Comparison of ENCODE assay signal across 8 cellular contexts in genomic region chr4:98939892-98940298, GRCh38. TPM values are rescaled to one million over a fixed set of nuclear protein-coding genes. Genes with fewer than 3 reads are reported as not detected.
DNase-seq lines count a peak whose midpoint lies in the region; ATAC-seq and TF ChIP-seq lines count a peak whose summit lies in the region.

No MANE protein-coding gene starts in this region.

- no peak overlapping the region for H4K8ac ChIP-seq in mesendoderm (ENCODE audit: low read depth, low read length)

- H3K9me3 Mint-ChIP-seq in activated CD4-positive, alpha-beta T cell treated with anti-CD3 and anti-CD28 coated beads for 36 hours (ENCODE audit: low read depth) = no peaks in the 10 kb centered on the region

- H3K4me3 ChIP-seq in OCI-LY3 (ENCODE audit: low read length) (no peak overlapping the region), mesendoderm (ENCODE audit: low read length) (no peak overlapping the region)

- H3K4me2 ChIP-seq in OCI-LY3 (ENCODE audit: low read length) (peak overlapping the region; percentile 41), mesendoderm (ENCODE audit: low read length) (no peak overlapping the region)

- H3K4me1 ChIP-seq in OCI-LY3 (ENCODE audit: low read length) = peaks cover 21% of the 10 kb centered on the region
- H3K4me1 ChIP-seq in mesendoderm (ENCODE audit: control insufficient read depth, low read depth, low read length) = no peaks in the 10 kb centered on the region

- no peak overlapping the region for H3K23ac ChIP-seq in mesendoderm (ENCODE audit: low read length)

- H3K9me3 ChIP-seq in OCI-LY3 (ENCODE audit: insufficient read depth, low read length) = no peaks in the 10 kb centered on the region

- no peaks in the 10 kb centered on the region for H3K27me3 Mint-ChIP-seq in activated CD4-positive, alpha-beta T cell treated with anti-CD3 and anti-CD28 coated beads for 36 hours

- H4K20me1 ChIP-seq in OCI-LY3 (ENCODE audit: insufficient read depth, low read length) = no peaks in the 10 kb centered on the region

- H3K36me3 ChIP-seq in OCI-LY3 (replicated peaks; ENCODE audit: low read depth, low read length) = no peaks in the 10 kb centered on the region
- H3K36me3 ChIP-seq in mesendoderm (ENCODE audit: control insufficient read depth, insufficient read depth, low read length) = no peaks in the 10 kb centered on the region

- no peak overlapping the region for H2BK120ac ChIP-seq in mesendoderm (ENCODE audit: low read depth, low read length)

- H3K79me1 ChIP-seq in mesendoderm (ENCODE audit: low read length) = no peaks in the 10 kb centered on the region

- H3K27ac Mint-ChIP-seq in activated CD4-positive, alpha-beta T cell treated with anti-CD3 and anti-CD28 coated beads for 36 hours = no peak overlapping the region

- H3K4me1 Mint-ChIP-seq in activated CD4-positive, alpha-beta T cell treated with anti-CD3 and anti-CD28 coated beads for 36 hours = peaks cover 24% of the 10 kb centered on the region

- H2AK5ac ChIP-seq in mesendoderm (ENCODE audit: low read length) = no peak overlapping the region

- no peak overlapping the region for H3K18ac ChIP-seq in mesendoderm (ENCODE audit: low read length)

- peak; percentile 83 for TF ChIP-seq CTCF in OCI-LY3 (IDR thresholded peaks at IDR 0.05; ENCODE audit: low read depth, low read length)

- intact Hi-C loops in activated CD4-positive, alpha-beta T cell treated with anti-CD3 and anti-CD28 coated beads for 36 hours (cut with DNase I, micrococcal nuclease) = loop anchor here in 1 of 2 experiments (5.0 kb wide), 1 partner anchor 467 kb away; no protein-coding TSS in a partner anchor

- H3K27ac ChIP-seq in OCI-LY3 (ENCODE audit: low read length) (0 out of 2 replicates have a peak overlapping the region, but pooled peaks have one; percentile 15), mesendoderm (ENCODE audit: low read depth, low read length) (no peak overlapping the region)

- H3K79me2 ChIP-seq in OCI-LY3 (ENCODE audit: low read length) (no peaks in the 10 kb centered on the region), mesendoderm (ENCODE audit: control insufficient read depth, insufficient read depth, low read length) (no peaks in the 10 kb centered on the region)

- 0 out of 2 replicates have a peak overlapping the region, but pooled peaks have one; percentile 32 for H2AFZ ChIP-seq in OCI-LY3 (ENCODE audit: low read depth, low read length)

- no peaks in the 10 kb centered on the region for H3K36me3 Mint-ChIP-seq in activated CD4-positive, alpha-beta T cell treated with anti-CD3 and anti-CD28 coated beads for 36 hours (ENCODE audit: low read depth)

- H3K56ac ChIP-seq in mesendoderm (ENCODE audit: low read length) = no peak overlapping the region

- no CpG with 5 or more reads among the region's 2 CpGs for WGBS in mesendoderm (ENCODE audit: extremely low coverage, insufficient coverage, low lambda C conversion rate)

- H2BK5ac ChIP-seq in mesendoderm (ENCODE audit: low read length) = no peak overlapping the region

- peak; percentile 31 for ATAC-seq in activated CD4-positive, alpha-beta T cell treated with anti-CD3 and anti-CD28 coated beads for 36 hours

- CTCF ChIA-PET in activated CD4-positive, alpha-beta T cell treated with anti-CD3 and anti-CD28 coated beads for 36 hours (lab: Charles Lee) = interaction anchor here (0.5 to 1.1 kb wide), 5 partner anchors 11 to 1180 kb away, joined by 3 to 4 read pairs (median 4); partner anchors contain the start of gene EIF4E
- CTCF ChIA-PET in HEK293T (lab: Yijun Ruan, JAX) = interaction anchor here (0.6 kb wide), 2 partner anchors 17 to 22 kb away, joined by 3 read pairs; no protein-coding TSS in a partner anchor

- no peaks in the 10 kb centered on the region for H3K27me3 ChIP-seq in OCI-LY3 (ENCODE audit: low read depth, low read length)
- H3K27me3 ChIP-seq in mesendoderm (ENCODE audit: insufficient read depth, low read length, poor library complexity) = no peaks in the 10 kb centered on the region

- H3K9ac ChIP-seq in OCI-LY3 (ENCODE audit: low read length) (no peak overlapping the region), mesendoderm (ENCODE audit: low read length) (no peak overlapping the region)

- no peak overlapping the region for H3K4ac ChIP-seq in mesendoderm (ENCODE audit: low read depth, low read length)

- DNase-seq in activated CD4-positive, alpha-beta T cell treated with anti-CD3 and anti-CD28 coated beads for 36 hours = no peak
- DNase-seq in activated CD4-positive, alpha-beta T cell treated with anti-CD3 and anti-CD28 coated beads, Interleukin-2, amount 50 U/mL, for 48 hours = no peak
- DNase-seq in HEK293T (ENCODE audit: extremely low spot score) (peak; percentile 54), dermis blood vessel endothelial cell (peak; percentile 79), mesendoderm (peak; percentile 83), NCI-H187 (lab: John Stamatoyannopoulos, UW) (no peak)
- no peak for DNase-seq in effector CD4-positive, alpha-beta T cell

- POLR2A ChIA-PET in activated CD4-positive, alpha-beta T cell treated with anti-CD3 and anti-CD28 coated beads for 36 hours (lab: Charles Lee) = no interaction called here
- POLR2A ChIA-PET in HEK293T (lab: Yijun Ruan, JAX) = no interaction called here

- H2BK15ac ChIP-seq in mesendoderm (replicated peaks; ENCODE audit: low read depth) = no peak overlapping the region

- no peak overlapping the region for H4K5ac ChIP-seq in mesendoderm (ENCODE audit: low read length)

- no peak overlapping the region for H3K4me3 Mint-ChIP-seq in activated CD4-positive, alpha-beta T cell treated with anti-CD3 and anti-CD28 coated beads for 36 hours

TF ChIP-seq in HEK293T, 16 proteins besides CTCF, POLR2A, EP300 and RAD21:
- no peak for TF ChIP-seq CTBP1 (IDR thresholded peaks at IDR 0.05; ENCODE audit: borderline replicate concordance)
- TF ChIP-seq PKNOX1 (IDR thresholded peaks at IDR 0.05) = no peak
- TF ChIP-seq ARNT (IDR thresholded peaks at IDR 0.05) = no peak
- no peak for TF ChIP-seq BHLHE40 (IDR thresholded peaks at IDR 0.05; ENCODE audit: borderline replicate concordance)
- TF ChIP-seq ZNF384 (IDR thresholded peaks at IDR 0.05) = no peak
- TF ChIP-seq SP1 (IDR thresholded peaks at IDR 0.05) = no peak
- no peak for TF ChIP-seq TARDBP (IDR thresholded peaks at IDR 0.05)
- TF ChIP-seq FOXA1 (IDR thresholded peaks at IDR 0.05) = no peak

RNA-seq across cellular contexts. Expression of gene EIF4E, which starts 11.0 kb away (rescaled TPM):
- total RNA-seq in activated CD4-positive, alpha-beta T cell treated with anti-CD3 and anti-CD28 coated beads for 36 hours = 100 to 1,000 TPM; 132 to 149 TPM
- total RNA-seq in dermis blood vessel endothelial cell = 236 and 274 TPM in 2 replicates
- 151 TPM for polyA plus RNA-seq in mesendoderm (2013, experiment 1 of 2)
- 152 TPM for polyA plus RNA-seq in mesendoderm (2013, experiment 2 of 2)

RNA-seq across cellular contexts. Expression of gene METAP1, which starts 55.6 kb away (rescaled TPM):
- 10 to 100 TPM; 67.9 to 75.2 TPM for total RNA-seq in activated CD4-positive, alpha-beta T cell treated with anti-CD3 and anti-CD28 coated beads for 36 hours
- total RNA-seq in dermis blood vessel endothelial cell = 24.7 and 37.3 TPM in 2 replicates
- polyA plus RNA-seq in mesendoderm (2013, experiment 1 of 2) = 55.6 TPM
- polyA plus RNA-seq in mesendoderm (2013, experiment 2 of 2) = 55.1 TPM

Comparison
In these comparisons a context has a peak if more than half of its experiments do, and no peak if none do; other contexts are left out.
1. DNase-seq: peak in HEK293T (single experiment), dermis blood vessel endothelial cell (single experiment) and mesendoderm (single experiment); none in activated CD4-positive, alpha-beta T cell treated with anti-CD3 and anti-CD28 coated beads for 36 hours (single experiment), activated CD4-positive, alpha-beta T cell treated with anti-CD3 and anti-CD28 coated beads, Interleukin-2, amount 50 U/mL, for 48 hours (0 of 2), effector CD4-positive, alpha-beta T cell (single experiment) and NCI-H187 (0 of 2).